ENCODE assay signal across 8 cellular contexts in genomic region chr1:193183019-193183643, GRCh38. TPM values are rescaled to one million over a fixed set of nuclear protein-coding genes. Genes with fewer than 3 reads are reported as not detected.
DNase-seq lines count a peak whose midpoint lies in the region; ATAC-seq and TF ChIP-seq lines count a peak whose summit lies in the region.

No MANE protein-coding gene starts in this region.

- no peak overlapping the region for H3K4me3 Mint-ChIP-seq in activated CD8-positive, alpha-beta memory T cell treated with anti-CD3 and anti-CD28 coated beads, Interleukin-2, amount 10 ng/mL, durations not matched to agents 7 days and 5 days
- H3K4me3 Mint-ChIP-seq in neural progenitor cell, result no peak overlapping the region

- no peaks in the 10 kb centered on the region for H3K9me3 Mint-ChIP-seq in activated CD8-positive, alpha-beta memory T cell treated with anti-CD3 and anti-CD28 coated beads, Interleukin-2, amount 10 ng/mL, durations not matched to agents 7 days and 5 days (ENCODE audit: low read depth)
- no peaks in the 10 kb centered on the region for H3K9me3 Mint-ChIP-seq in neural progenitor cell

- H3K27me3 Mint-ChIP-seq in activated CD8-positive, alpha-beta memory T cell treated with anti-CD3 and anti-CD28 coated beads, Interleukin-2, amount 10 ng/mL, durations not matched to agents 7 days and 5 days, result no peaks in the 10 kb centered on the region
- no peaks in the 10 kb centered on the region for H3K27me3 Mint-ChIP-seq in neural progenitor cell (ENCODE audit: insufficient read depth, low read depth)

- CTCF ChIA-PET in activated CD8-positive, alpha-beta memory T cell treated with anti-CD3 and anti-CD28 coated beads, Interleukin-2, amount 10 ng/mL, durations not matched to agents 7 days and 5 days (lab: Charles Lee), result no interaction called here
- CTCF ChIA-PET in HEK293T (lab: Yijun Ruan, JAX), result no interaction called here

- no peak overlapping the region for H3K4me2 ChIP-seq in neural progenitor cell

- H3K36me3 Mint-ChIP-seq in activated CD8-positive, alpha-beta memory T cell treated with anti-CD3 and anti-CD28 coated beads, Interleukin-2, amount 10 ng/mL, durations not matched to agents 7 days and 5 days, result peaks cover 1% of the 10 kb centered on the region
- H3K36me3 Mint-ChIP-seq in neural progenitor cell, result no peaks in the 10 kb centered on the region

- no peak for TF ChIP-seq POLR2A in NB4 (IDR thresholded peaks at IDR 0.05; ENCODE audit: extremely low read depth, insufficient read length)

- H3K27ac Mint-ChIP-seq in activated CD8-positive, alpha-beta memory T cell treated with anti-CD3 and anti-CD28 coated beads, Interleukin-2, amount 10 ng/mL, durations not matched to agents 7 days and 5 days, result no peak overlapping the region
- no peak overlapping the region for H3K27ac Mint-ChIP-seq in neural progenitor cell

- H2AFZ ChIP-seq in neural progenitor cell (replicated peaks), result no peak overlapping the region

- no peak overlapping the region for H3K27ac ChIP-seq in neural progenitor cell

- no peaks in the 10 kb centered on the region for H3F3A ChIP-seq in neural progenitor cell (ENCODE audit: low read depth)

- peaks cover 19% of the 10 kb centered on the region for H3K4me1 ChIP-seq in neural progenitor cell

- peak; percentile 52 for ATAC-seq in activated CD8-positive, alpha-beta memory T cell treated with anti-CD3 and anti-CD28 coated beads, Interleukin-2, amount 10 ng/mL, durations not matched to agents 7 days and 5 days
- peak; percentile 51 for ATAC-seq in esophagus mucosa

- H3K9me3 ChIP-seq in neural progenitor cell (ENCODE audit: low read depth), result no peaks in the 10 kb centered on the region

- H3K4me1 Mint-ChIP-seq in activated CD8-positive, alpha-beta memory T cell treated with anti-CD3 and anti-CD28 coated beads, Interleukin-2, amount 10 ng/mL, durations not matched to agents 7 days and 5 days, result peaks cover 26% of the 10 kb centered on the region
- peaks cover 29% of the 10 kb centered on the region for H3K4me1 Mint-ChIP-seq in neural progenitor cell

- no peaks in the 10 kb centered on the region for H3K27me3 ChIP-seq in neural progenitor cell

- no peak for DNase-seq in activated CD8-positive, alpha-beta memory T cell treated with anti-CD3 and anti-CD28 coated beads, Interleukin-2, amount 10 ng/mL, durations not matched to agents 7 days and 5 days
- DNase-seq in activated CD8-positive, alpha-beta memory T cell treated with anti-CD3 and anti-CD28 coated beads, Interleukin-2, amount 50 U/mL, for 4 hours, result no peak
- DNase-seq in HEK293T (ENCODE audit: extremely low spot score), result peak; percentile 14
- peak; percentile 57 for DNase-seq in NB4 (ENCODE audit: low read depth)
- peak; percentile 61 for DNase-seq in SK-N-DZ (ENCODE audit: low spot score)
- DNase-seq in neural progenitor cell (ENCODE audit: low spot score), result peak; percentile 50
- DNase-seq in activated CD8-positive, alpha-beta memory T cell treated with anti-CD3 and anti-CD28 coated beads for 24 hours, result no peak

- TF ChIP-seq CTCF in NB4 (IDR thresholded peaks at IDR 0.05; ENCODE audit: low read depth, low read length) (peak; percentile 75), neural progenitor cell (IDR thresholded peaks at IDR 0.05) (peak; percentile 91)

- peaks cover 59% of the 10 kb centered on the region for H3K79me2 ChIP-seq in neural progenitor cell (ENCODE audit: low read depth)

- H4K20me1 ChIP-seq in neural progenitor cell (ENCODE audit: low read depth), result peaks cover 37% of the 10 kb centered on the region

- H3K4me3 ChIP-seq in NB4 (ENCODE audit: low read depth, low read length) (no peak overlapping the region), neural progenitor cell (no peak overlapping the region)

- H3K9ac ChIP-seq in neural progenitor cell, result no peak overlapping the region

- POLR2A ChIA-PET in HEK293T (lab: Yijun Ruan, JAX), result no interaction called here

- H3K36me3 ChIP-seq in neural progenitor cell, result no peaks in the 10 kb centered on the region

TF ChIP-seq in HEK293T, 16 proteins besides CTCF, POLR2A, EP300 and RAD21:
- TF ChIP-seq BHLHE40 (IDR thresholded peaks at IDR 0.05; ENCODE audit: borderline replicate concordance), result no peak

RNA-seq across cellular contexts. Expression of gene B3GALT2, which starts 3.3 kb away (rescaled TPM):
- 1 to 10 TPM in 1 of 2 experiments, under 1 TPM in 1; 0.99 to 2.5 TPM for total RNA-seq in activated CD8-positive, alpha-beta memory T cell treated with anti-CD3 and anti-CD28 coated beads, Interleukin-2, amount 10 ng/mL, durations not matched to agents 7 days and 5 days
- 6.2 and 6.4 TPM in 2 replicates for polyA plus RNA-seq in SK-N-DZ (2014; cell fraction: cytosol; rRNA removed)
- 6.4 and 7.1 TPM in 2 replicates for polyA plus RNA-seq in SK-N-DZ (2014; cell fraction: nucleus; rRNA removed)
- total RNA-seq in esophagus mucosa (0.04 TPM), neural progenitor cell (ENCODE audit: low replicate concordance) (not detected in 2 replicates)

Comparison
In these comparisons a context has a peak if more than half of its experiments do, and no peak if none do; other contexts are left out.
1. DNase-seq: peak in HEK293T (single experiment), NB4 (single experiment), SK-N-DZ (single experiment) and neural progenitor cell (single experiment); none in activated CD8-positive, alpha-beta memory T cell treated with anti-CD3 and anti-CD28 coated beads, Interleukin-2, amount 10 ng/mL, durations not matched to agents 7 days and 5 days (single experiment), activated CD8-positive, alpha-beta memory T cell treated with anti-CD3 and anti-CD28 coated beads, Interleukin-2, amount 50 U/mL, for 4 hours (single experiment) and activated CD8-positive, alpha-beta memory T cell treated with anti-CD3 and anti-CD28 coated beads for 24 hours (single experiment).